ENCODE assay signal across 18 cellular contexts in the genomic region with DNA sequence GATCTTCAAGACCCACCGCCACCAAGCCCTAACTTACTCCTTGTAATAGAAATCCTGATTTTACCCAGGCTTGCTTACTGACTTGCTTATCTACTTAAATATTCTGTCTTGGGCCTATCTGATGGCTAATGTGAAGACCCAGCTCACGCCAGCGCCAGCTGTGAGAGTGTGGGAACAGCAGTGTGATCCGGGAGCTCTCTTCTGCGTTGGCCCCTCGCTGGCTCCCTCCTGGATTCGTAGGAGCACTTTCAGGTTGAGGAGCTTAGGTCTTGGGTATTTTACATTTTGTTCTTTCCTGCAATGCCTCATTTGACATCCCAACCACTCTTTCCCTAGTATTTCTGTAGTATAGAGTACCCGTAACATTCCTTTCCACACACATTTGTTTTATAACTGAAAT.
"Had no signal": no experiment of that assay in that cellular context is flagged by ENCODE, and none has a peak within 500 bp of the region (broad histone marks: within the 10 kb centered on the region; RNA-seq: fewer than 3 reads in every experiment).

No MANE protein-coding gene starts in this region.

- H3K27ac Mint-ChIP-seq: dendritic cell treated with granulocyte-macrophage colony-stimulating factor and Interleukin-4, amounts not matched to agents 40 ng/mL and 50 ng/mL, for 4 days; stimulated activated memory B cell treated with anti-CD40 and anti-IgM and Interleukin-4, amounts not matched to agents 10 μg/mL and 1 μg/mL and 100 μg/mL, for 72 hours; stimulated activated naive CD8-positive, alpha-beta T cell treated with anti-CD3 and anti-CD28 coated beads, Interleukin-15, Interleukin-2, amounts not matched to agents 100 ng/mL and 50 ng/mL, for 24 hours had no signal

- H3K4me1 Mint-ChIP-seq: naive thymus-derived CD8-positive, alpha-beta T cell; stimulated activated memory B cell treated with anti-CD40 and anti-IgM and Interleukin-4, amounts not matched to agents 10 μg/mL and 1 μg/mL and 100 μg/mL, for 72 hours had no signal

- ATAC-seq: heart left ventricle; left cardiac atrium; naive thymus-derived CD8-positive, alpha-beta T cell; right cardiac atrium; stimulated activated memory B cell treated with anti-CD40 and anti-IgM and Interleukin-4, amounts not matched to agents 10 μg/mL and 1 μg/mL and 100 μg/mL, for 72 hours had no signal

- H3K4me3 Mint-ChIP-seq: dendritic cell treated with granulocyte-macrophage colony-stimulating factor and Interleukin-4, amounts not matched to agents 40 ng/mL and 50 ng/mL, for 4 days; naive thymus-derived CD8-positive, alpha-beta T cell; stimulated activated memory B cell treated with anti-CD40 and anti-IgM and Interleukin-4, amounts not matched to agents 10 μg/mL and 1 μg/mL and 100 μg/mL, for 72 hours; stimulated activated naive CD8-positive, alpha-beta T cell treated with anti-CD3 and anti-CD28 coated beads, Interleukin-15, Interleukin-2, amounts not matched to agents 100 ng/mL and 50 ng/mL, for 24 hours had no signal

- H3K9me3 Mint-ChIP-seq: dendritic cell treated with granulocyte-macrophage colony-stimulating factor and Interleukin-4, amounts not matched to agents 40 ng/mL and 50 ng/mL, for 4 days; naive thymus-derived CD8-positive, alpha-beta T cell; stimulated activated memory B cell treated with anti-CD40 and anti-IgM and Interleukin-4, amounts not matched to agents 10 μg/mL and 1 μg/mL and 100 μg/mL, for 72 hours; stimulated activated naive CD8-positive, alpha-beta T cell treated with anti-CD3 and anti-CD28 coated beads, Interleukin-15, Interleukin-2, amounts not matched to agents 100 ng/mL and 50 ng/mL, for 24 hours had no signal

- DNase-seq: cerebellar nuclear complex; erythroblast; foreskin melanocyte; heart left ventricle; kidney; left cardiac atrium; left ventricle myocardium inferior; mesenchymal stem cell; naive thymus-derived CD8-positive, alpha-beta T cell; posterior cingulate gyrus; right cardiac atrium; stimulated activated CD4-positive, alpha-beta T cell treated with anti-CD3 and anti-CD28 coated beads, Interleukin-2, amount 100 ng/mL, for 48 hours; tibial artery; upper lobe of left lung; uterus had no signal

- H3K27me3 Mint-ChIP-seq: dendritic cell treated with granulocyte-macrophage colony-stimulating factor and Interleukin-4, amounts not matched to agents 40 ng/mL and 50 ng/mL, for 4 days; naive thymus-derived CD8-positive, alpha-beta T cell; stimulated activated memory B cell treated with anti-CD40 and anti-IgM and Interleukin-4, amounts not matched to agents 10 μg/mL and 1 μg/mL and 100 μg/mL, for 72 hours; stimulated activated naive CD8-positive, alpha-beta T cell treated with anti-CD3 and anti-CD28 coated beads, Interleukin-15, Interleukin-2, amounts not matched to agents 100 ng/mL and 50 ng/mL, for 24 hours had no signal
